In the genomic region with DNA sequence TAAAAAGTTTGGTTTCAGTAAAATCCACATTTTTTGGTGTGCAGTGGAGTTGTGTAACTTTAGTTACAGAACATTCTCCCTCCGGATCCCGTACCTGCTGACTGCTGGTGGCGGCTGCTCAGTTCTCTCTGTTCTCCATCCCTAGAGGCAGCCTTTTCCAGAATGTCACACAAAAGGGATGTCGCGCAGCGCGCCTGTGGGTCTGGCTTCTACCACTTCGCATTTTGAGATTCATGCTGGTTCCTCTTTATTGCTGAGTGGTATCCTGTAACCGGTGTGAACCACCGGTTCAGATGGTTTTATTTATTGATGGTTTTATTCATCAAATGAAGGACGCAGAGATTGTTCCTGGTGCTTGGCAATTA, we compare ENCODE assay signal across 6 cellular contexts. TPM values are rescaled to one million over a fixed set of nuclear protein-coding genes. Genes with fewer than 3 reads are reported as not detected.
DNase-seq lines count a peak whose midpoint lies in the region; TF ChIP-seq lines count a peak whose summit lies in the region.

No MANE protein-coding gene starts in this region.

- WGBS in stomach, 5 donors = 17 to 29% (median 21%) methylated on average over 11 of the region's 11 CpGs

- H3K9me3 Mint-ChIP-seq in activated T-cell treated with anti-CD3 and anti-CD28 coated beads, Interleukin-2, amount 50 U/mL, for 24 hours = no peaks in the 10 kb centered on the region
- no peaks in the 10 kb centered on the region for H3K9me3 Mint-ChIP-seq in dendritic cell treated with granulocyte-macrophage colony-stimulating factor and Interleukin-4, amounts not matched to agents 40 ng/mL and 50 ng/mL, for 4 days

- no peaks in the 10 kb centered on the region for H3K27me3 ChIP-seq in stomach

- peaks cover 0 to 20% (median 17%) of the 10 kb centered on the region in 4 donors for H3K36me3 ChIP-seq in stomach

- H3K27ac Mint-ChIP-seq in activated T-cell treated with anti-CD3 and anti-CD28 coated beads, Interleukin-2, amount 50 U/mL, for 24 hours = peak overlapping the region; percentile 83
- H3K27ac Mint-ChIP-seq in dendritic cell treated with granulocyte-macrophage colony-stimulating factor and Interleukin-4, amounts not matched to agents 40 ng/mL and 50 ng/mL, for 4 days = peak overlapping the region; percentile 81

- no peak for TF ChIP-seq POLR2A in stomach (IDR thresholded peaks at IDR 0.05)

- TF ChIP-seq EP300 in stomach (IDR thresholded peaks at IDR 0.05) = no peak

- H3K4me1 ChIP-seq in stomach = peaks cover 19 to 28% (median 27%) of the 10 kb centered on the region in 4 donors

- no peaks in the 10 kb centered on the region for H3K9me3 ChIP-seq in stomach

- H3K27me3 Mint-ChIP-seq in activated T-cell treated with anti-CD3 and anti-CD28 coated beads, Interleukin-2, amount 50 U/mL, for 24 hours = no peaks in the 10 kb centered on the region
- H3K27me3 Mint-ChIP-seq in dendritic cell treated with granulocyte-macrophage colony-stimulating factor and Interleukin-4, amounts not matched to agents 40 ng/mL and 50 ng/mL, for 4 days = peaks cover 1% of the 10 kb centered on the region

- H3K36me3 Mint-ChIP-seq in activated T-cell treated with anti-CD3 and anti-CD28 coated beads, Interleukin-2, amount 50 U/mL, for 24 hours (ENCODE audit: low read depth) = peaks cover 16% of the 10 kb centered on the region
- peaks cover 16% of the 10 kb centered on the region for H3K36me3 Mint-ChIP-seq in dendritic cell treated with granulocyte-macrophage colony-stimulating factor and Interleukin-4, amounts not matched to agents 40 ng/mL and 50 ng/mL, for 4 days (ENCODE audit: low read depth)

- no peak for TF ChIP-seq CTCF in stomach (IDR thresholded peaks at IDR 0.05)

- H3K27ac ChIP-seq in stomach = peak overlapping the region in 4 of 5 donors; percentile 20 to 67 (median 60)

- intact Hi-C loops in dendritic cell treated with granulocyte-macrophage colony-stimulating factor and Interleukin-4, amounts not matched to agents 40 ng/mL and 50 ng/mL, for 4 days (cut with micrococcal nuclease) = loop anchor here (2.0 kb wide), 1 partner anchor 15 kb away; a partner anchor contains a TSS
- intact Hi-C loops in stomach (cut with DNase I; ENCODE audit: low total_unique reads) = no loop called here

- H3K4me3 ChIP-seq in stomach = peak overlapping the region; percentile 78 to 92 (median 86)

- peak overlapping the region; percentile 70 for H3K4me3 Mint-ChIP-seq in activated T-cell treated with anti-CD3 and anti-CD28 coated beads, Interleukin-2, amount 50 U/mL, for 24 hours
- H3K4me3 Mint-ChIP-seq in dendritic cell treated with granulocyte-macrophage colony-stimulating factor and Interleukin-4, amounts not matched to agents 40 ng/mL and 50 ng/mL, for 4 days = peak overlapping the region; percentile 78

- peaks cover 21% of the 10 kb centered on the region for H3K4me1 Mint-ChIP-seq in activated T-cell treated with anti-CD3 and anti-CD28 coated beads, Interleukin-2, amount 50 U/mL, for 24 hours (ENCODE audit: low read depth)
- peaks cover 43% of the 10 kb centered on the region for H3K4me1 Mint-ChIP-seq in dendritic cell treated with granulocyte-macrophage colony-stimulating factor and Interleukin-4, amounts not matched to agents 40 ng/mL and 50 ng/mL, for 4 days (ENCODE audit: low read depth)

- peak; percentile 52 for DNase-seq in activated T-cell treated with anti-CD3 and anti-CD28 coated beads, Interleukin-2, amount 50 U/mL, for 24 hours
- no peak for DNase-seq in activated T-cell treated with anti-CD3 and anti-CD28 coated beads, Interleukin-2, amount 50 U/mL, for 1 hour
- DNase-seq in stomach = no peak
- DNase-seq in cortex of kidney (lab: John Stamatoyannopoulos, UW) = no peak
- no peak for DNase-seq in NK-92 treated with Interleukin-12 subunit alpha and Interleukin-12 subunit beta, amount 100 ng/mL, for 24 hours (lab: John Stamatoyannopoulos, UW)

RNA-seq across cellular contexts. Expression of a gene that starts 1.0 kb away (rescaled TPM):
- 10 to 100 TPM in 3 of 5 donors, 1 to 10 TPM in 2; 4.8 to 75.0 (median 12.5) TPM for total RNA-seq in stomach
- polyA plus RNA-seq in stomach = 10 to 100 TPM in 2 of 3 donors, 1 to 10 TPM in 1; 9.9 to 15.7 (median 11.8) TPM

RNA-seq across cellular contexts. Expression of a gene that starts 15.1 kb away (rescaled TPM):
- 100 to 1,000 TPM in 2 of 5 donors, 10 to 100 TPM in 2, 1 to 10 TPM in 1; 9.4 to 295 (median 22.3) TPM for total RNA-seq in stomach
- 10 to 100 TPM; 15.1 to 31.6 (median 18.1) TPM for polyA plus RNA-seq in stomach

RNA-seq across cellular contexts. Expression of a gene that starts 15.4 kb away (rescaled TPM):
- total RNA-seq in stomach = 100 to 1,000 TPM in 2 of 5 donors, 10 to 100 TPM in 2, not detected in 1; 14.5 to 185 (median 92.5) TPM
- 10 to 100 TPM; 37.7 to 60.8 (median 43.4) TPM for polyA plus RNA-seq in stomach

RNA-seq across cellular contexts. Expression of a gene that starts 57.7 kb away (rescaled TPM):
- 10 to 100 TPM in 4 of 5 donors, under 1 TPM in 1; 0.87 to 31.7 (median 10.9) TPM for total RNA-seq in stomach
- 1 to 10 TPM; 1.7 to 4.1 (median 3.1) TPM for polyA plus RNA-seq in stomach

RNA-seq across cellular contexts. Expression of a gene that starts 58.4 kb away (rescaled TPM):
- not detected for total RNA-seq in stomach
- not detected for polyA plus RNA-seq in stomach
